Comparison of ENCODE assay signal across 2 cellular contexts in genomic region chr12:21771311-21771710, GRCh38.
TF ChIP-seq lines count a peak whose summit lies in the region.

No MANE protein-coding gene starts in this region.

TF ChIP-seq in liver, 16 proteins besides CTCF, POLR2A, EP300 and RAD21:
- no peak for TF ChIP-seq TAF1 (conservative IDR thresholded peaks at IDR 0.05)
- no peak for TF ChIP-seq HNF4A (conservative IDR thresholded peaks at IDR 0.05)
TF ChIP-seq in liver: peak in this region for 0.

TF ChIP-seq in HepG2, 621 proteins besides CTCF, POLR2A, EP300 and RAD21:
- TF ChIP-seq HMG20B (CRISPR knock-in tag; conservative IDR thresholded peaks at IDR 0.05) = no peak
- no peak for TF ChIP-seq NFATC3 (CRISPR knock-in tag; IDR thresholded peaks at IDR 0.05)
- TF ChIP-seq ZC3H13 (CRISPR knock-in tag; IDR thresholded peaks at IDR 0.05) = no peak
- TF ChIP-seq ZFP62 (CRISPR knock-in tag; IDR thresholded peaks at IDR 0.05) = no peak
- no peak for TF ChIP-seq NAIF1 (CRISPR knock-in tag; IDR thresholded peaks at IDR 0.05; ENCODE audit: borderline replicate concordance)
- TF ChIP-seq ZNF207 (IDR thresholded peaks at IDR 0.05; ENCODE audit: borderline replicate concordance) = no peak
- no peak for TF ChIP-seq ZFP36 (IDR thresholded peaks at IDR 0.05; ENCODE audit: borderline replicate concordance, low read depth, low read length, partially characterized antibody)
- no peak for TF ChIP-seq NONO (IDR thresholded peaks at IDR 0.05)
- no peak for TF ChIP-seq NONO (CRISPR knock-in tag; conservative IDR thresholded peaks at IDR 0.05)
- TF ChIP-seq GATAD2A (CRISPR knock-in tag; IDR thresholded peaks at IDR 0.05) = no peak
- no peak for TF ChIP-seq RFX3 (CRISPR knock-in tag; IDR thresholded peaks at IDR 0.05)
- TF ChIP-seq AKAP8 (CRISPR knock-in tag; IDR thresholded peaks at IDR 0.05) = no peak
- TF ChIP-seq ZNF446 (CRISPR knock-in tag; IDR thresholded peaks at IDR 0.05) = no peak
- no peak for TF ChIP-seq PRDM10 (CRISPR knock-in tag; IDR thresholded peaks at IDR 0.05; ENCODE audit: low read depth)
TF ChIP-seq in HepG2: peak in this region for 0.
